8 cellular contexts compared by ENCODE assay signal in genomic region chr17:42266918-42267766, GRCh38. TPM values are rescaled to one million over a fixed set of nuclear protein-coding genes. Genes with fewer than 3 reads are reported as not detected.
DNase-seq lines count a peak whose midpoint lies in the region; TF ChIP-seq lines count a peak whose summit lies in the region.

No MANE protein-coding gene starts in this region.

- H3K4me3 Mint-ChIP-seq in activated naive CD4-positive, alpha-beta T cell treated with anti-CD3 and anti-CD28 coated beads, Interleukin-2, amount 50 U/mL, for 24 hours = peak overlapping the region; percentile 80

- no peak for TF ChIP-seq EP300 in ovary (IDR thresholded peaks at IDR 0.05)

- DNase-seq in AG20443 (ENCODE audit: low spot score) (peak; percentile 16), MG63 (peak; percentile 31), NCI-H1694 (lab: John Stamatoyannopoulos, UW) (no peak), caudate nucleus (lab: John Stamatoyannopoulos, UW) (no peak), anterior cingulate cortex (lab: John Stamatoyannopoulos, UW) (no peak), ovary (no peak)

- H3K9ac ChIP-seq in liver (ENCODE audit: low read depth in 1 of 2, low read length in 2 of 2) = no peak overlapping the region

- H3K4me1 Mint-ChIP-seq in activated naive CD4-positive, alpha-beta T cell treated with anti-CD3 and anti-CD28 coated beads, Interleukin-2, amount 50 U/mL, for 24 hours = peaks cover 69% of the 10 kb centered on the region

- H3K27me3 ChIP-seq in MG63 = no peaks in the 10 kb centered on the region
- H3K27me3 ChIP-seq in liver (ENCODE audit: control insufficient read depth in 4 of 4, insufficient read depth in 4 of 4, low read length in 3 of 4) = no peaks in the 10 kb centered on the region
- H3K27me3 ChIP-seq in ovary = no peaks in the 10 kb centered on the region

- H3K9me3 ChIP-seq in MG63 (no peaks in the 10 kb centered on the region), liver (ENCODE audit: control insufficient read depth in 4 of 4, low read length in 3 of 4) (no peaks in the 10 kb centered on the region), ovary (no peaks in the 10 kb centered on the region)

- intact Hi-C loops in ovary (cut with DNase I) = no loop called here

- 54% methylated on average over 9 of the region's 9 CpGs for WGBS in liver
- WGBS in ovary, 3 donors = 57 to 62% (median 57%) methylated on average over 9 of the region's 9 CpGs

- H3K4me1 ChIP-seq in liver (ENCODE audit: control insufficient read depth in 4 of 4, insufficient read depth in 4 of 4, low read length in 3 of 4) (peaks cover 5 to 18% (median 7%) of the 10 kb centered on the region in 4 donors), ovary (ENCODE audit: insufficient read depth) (peaks cover 6% of the 10 kb centered on the region)

- H3K9me3 Mint-ChIP-seq in activated naive CD4-positive, alpha-beta T cell treated with anti-CD3 and anti-CD28 coated beads, Interleukin-2, amount 50 U/mL, for 24 hours = no peaks in the 10 kb centered on the region

- no peak for TF ChIP-seq RAD21 in liver (IDR thresholded peaks at IDR 0.05)

- H3K36me3 Mint-ChIP-seq in activated naive CD4-positive, alpha-beta T cell treated with anti-CD3 and anti-CD28 coated beads, Interleukin-2, amount 50 U/mL, for 24 hours = peaks cover 9% of the 10 kb centered on the region

- H3K27ac ChIP-seq in liver (ENCODE audit: low read depth in 1 of 2, low read length in 2 of 2) (peak overlapping the region; percentile 6 to 61), caudate nucleus (ENCODE audit: low read depth, low read length) (no peak overlapping the region), ovary (no peak overlapping the region)

- no peak overlapping the region for H3K4me3 ChIP-seq in MG63
- H3K4me3 ChIP-seq in liver (ENCODE audit: low read depth in 1 of 3, low read length in 3 of 3) = no peak overlapping the region
- H3K4me3 ChIP-seq in ovary = no peak overlapping the region

- TF ChIP-seq CTCF in liver (IDR thresholded peaks at IDR 0.05; ENCODE audit: low read depth, low read length, missing input control) (no peak), ovary (IDR thresholded peaks at IDR 0.05) (no peak)

- no peaks in the 10 kb centered on the region for H3K27me3 Mint-ChIP-seq in activated naive CD4-positive, alpha-beta T cell treated with anti-CD3 and anti-CD28 coated beads, Interleukin-2, amount 50 U/mL, for 24 hours

- no peak for TF ChIP-seq POLR2A in ovary (IDR thresholded peaks at IDR 0.05)

- H3K36me3 ChIP-seq in MG63 = no peaks in the 10 kb centered on the region
- H3K36me3 ChIP-seq in liver (ENCODE audit: control insufficient read depth in 4 of 4, insufficient read depth in 3 of 4, low read depth in 1 of 4, low read length in 3 of 4) = no peaks in the 10 kb centered on the region
- H3K36me3 ChIP-seq in ovary = no peaks in the 10 kb centered on the region

- peak overlapping the region; percentile 95 for H3K27ac Mint-ChIP-seq in activated naive CD4-positive, alpha-beta T cell treated with anti-CD3 and anti-CD28 coated beads, Interleukin-2, amount 50 U/mL, for 24 hours

TF ChIP-seq in liver, 16 proteins besides CTCF, POLR2A, EP300 and RAD21:
- TF ChIP-seq NR2F2 (IDR thresholded peaks at IDR 0.05) = no peak
- TF ChIP-seq JUND (IDR thresholded peaks at IDR 0.05) = peak; percentile 77 to 82
- TF ChIP-seq HNF4G (IDR thresholded peaks at IDR 0.05) = no peak
- no peak for TF ChIP-seq GABPA (IDR thresholded peaks at IDR 0.05 in 1 of 2, conservative IDR thresholded peaks at IDR 0.05 in 1 of 2)
- no peak for TF ChIP-seq TAF1 (conservative IDR thresholded peaks at IDR 0.05)
- TF ChIP-seq ATF3 (IDR thresholded peaks at IDR 0.05) = peak; percentile 38
- no peak for TF ChIP-seq YY1 (IDR thresholded peaks at IDR 0.05)
- TF ChIP-seq HNF4A (conservative IDR thresholded peaks at IDR 0.05) = no peak

RNA-seq across cellular contexts. Expression of gene STAT5B, which starts 9.0 kb away (rescaled TPM):
- 13.7 and 24.3 TPM in 2 replicates for total RNA-seq in MG63 (2014; rRNA removed; shearing (Covaris generic); ENCODE audit: low replicate concordance)
- total RNA-seq in liver (10 to 100 TPM; 31.0 to 33.9 TPM), ovary (100 to 1,000 TPM in 4 of 7 donors, 10 to 100 TPM in 3; 66.7 to 176 (median 128) TPM)
- polyA plus RNA-seq in liver (10 to 100 TPM in 1 of 2 donors, 1 to 10 TPM in 1; 6.7 to 12.1 TPM), ovary (100 to 1,000 TPM in 1 of 2 donors, 10 to 100 TPM in 1; 66.1 to 108 TPM)

RNA-seq across cellular contexts. Expression of gene STAT5A, which starts 21.2 kb away (rescaled TPM):
- total RNA-seq in MG63 (2014; rRNA removed; shearing (Covaris generic); ENCODE audit: low replicate concordance) = 4.6 and 23.0 TPM in 2 replicates
- total RNA-seq in liver (10 to 100 TPM; 13.7 to 37.7 TPM), ovary (10 to 100 TPM; 43.1 to 82.8 (median 51.6) TPM)
- polyA plus RNA-seq in liver (1 to 10 TPM; 1.7 to 4.0 TPM), ovary (10 to 100 TPM; 19.5 to 22.2 TPM)

Comparison
In these comparisons a context has a peak if more than half of its experiments do, and no peak if none do; other contexts are left out.
1. DNase-seq: peak in AG20443 (single experiment) and MG63 (single experiment); none in NCI-H1694 (single experiment), caudate nucleus (0 of 61), anterior cingulate cortex (0 of 58) and ovary (0 of 5).
2. H3K27ac ChIP-seq: peak in liver (2 of 2); none in caudate nucleus (single experiment) and ovary (0 of 2).